14 cellular contexts compared by ENCODE assay signal in the genomic region with DNA sequence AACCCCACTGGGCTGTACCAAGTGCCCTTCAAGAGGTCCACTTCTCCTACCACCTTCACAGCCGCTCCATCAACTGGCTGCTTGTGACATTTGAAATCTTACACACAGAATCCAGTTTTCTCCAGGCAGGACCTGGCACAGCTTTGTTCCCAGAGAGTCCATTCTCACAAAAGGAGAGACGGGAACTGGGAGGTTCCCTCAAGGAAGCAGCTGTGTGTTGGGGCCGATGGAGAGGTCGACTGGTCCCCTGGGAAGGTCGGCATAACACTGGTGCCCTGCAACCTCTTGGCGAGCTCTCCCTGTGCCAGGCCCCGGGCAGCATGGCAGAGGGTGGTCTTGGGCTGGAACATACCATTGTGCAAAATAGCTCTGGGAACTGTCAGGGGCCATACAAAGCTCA. TPM values are rescaled to one million over a fixed set of nuclear protein-coding genes. Genes with fewer than 3 reads are reported as not detected.
DNase-seq lines count a peak whose midpoint lies in the region; ATAC-seq and TF ChIP-seq lines count a peak whose summit lies in the region.
"Had no signal": no experiment of that assay in that cellular context is flagged by ENCODE, and none has a peak within 500 bp of the region (broad histone marks: within the 10 kb centered on the region; RNA-seq: fewer than 3 reads in every experiment).

No MANE protein-coding gene starts in this region.

- WGBS in right cardiac atrium: 29% methylated on average over 7 of the region's 7 CpGs

- CTCF ChIA-PET in activated CD4-positive, alpha-beta T cell treated with anti-CD3 and anti-CD28 coated beads for 36 hours (lab: Charles Lee): interaction anchor here (0.8 kb wide), 1 partner anchor 30 kb away, joined by 3 read pairs; no protein-coding TSS in a partner anchor

- peaks cover 93% of the 10 kb centered on the region for H3K4me1 Mint-ChIP-seq in activated CD4-positive, alpha-beta T cell treated with anti-CD3 and anti-CD28 coated beads for 36 hours

- no peak for ATAC-seq in activated CD4-positive, alpha-beta T cell treated with anti-CD3 and anti-CD28 coated beads for 36 hours
- peak; percentile 5 to 68 for ATAC-seq in right cardiac atrium
- ATAC-seq in thoracic aorta (ENCODE audit: insufficient number of reproducible peaks, low FRiP score, low read depth): peak; percentile 21
- ATAC-seq in GM18517 (IDR thresholded peaks at IDR 0.05; ENCODE audit: unreplicated experiment): no peak
- ATAC-seq: HCT116 had no signal

- TF ChIP-seq CTCF in ascending aorta (IDR thresholded peaks at IDR 0.05) (no peak), thoracic aorta (IDR thresholded peaks at IDR 0.05) (no peak)

- no peak for DNase-seq in activated CD4-positive, alpha-beta T cell treated with anti-CD3 and anti-CD28 coated beads for 36 hours
- DNase-seq in activated CD4-positive, alpha-beta T cell treated with anti-CD3 and anti-CD28 coated beads for 4 hours: no peak
- DNase-seq in ascending aorta (ENCODE audit: low spot score in 2 of 2) (no peak), right cardiac atrium (peak in 2 of 3 donors; percentile 68 to 74), thoracic aorta (ENCODE audit: low spot score) (no peak), DMS 273 treated with DMSO at 0.1 percent for 48 hours (lab: John Stamatoyannopoulos, UW) (no peak), amygdala (lab: John Stamatoyannopoulos, UW) (no peak)
- DNase-seq: activated B cell treated with CpG ODN at 0.5 μM for 24 hours; central memory CD4-positive, alpha-beta T cell; NCI-H1105; NCI-H774 had no signal

- no peaks in the 10 kb centered on the region for H3K27me3 ChIP-seq in ascending aorta
- H3K27me3 ChIP-seq in right cardiac atrium (ENCODE audit: control insufficient read depth, insufficient read depth): no peaks in the 10 kb centered on the region
- no peaks in the 10 kb centered on the region for H3K27me3 ChIP-seq in thoracic aorta (replicated peaks; ENCODE audit: insufficient read depth)

- H3K4me3 Mint-ChIP-seq in activated CD4-positive, alpha-beta T cell treated with anti-CD3 and anti-CD28 coated beads for 36 hours: no peak overlapping the region
- H3K4me3 Mint-ChIP-seq: activated B cell treated with CpG ODN at 0.5 μM for 24 hours had no signal

- H3K4me1 ChIP-seq in ascending aorta: peaks cover 41 to 83% of the 10 kb centered on the region in 2 donors
- H3K4me1 ChIP-seq in right cardiac atrium (ENCODE audit: control insufficient read depth, insufficient read depth, low read length): peaks cover 57% of the 10 kb centered on the region
- peaks cover 72 to 94% of the 10 kb centered on the region in 2 donors for H3K4me1 ChIP-seq in thoracic aorta (ENCODE audit: control insufficient read depth in 1 of 2, low read depth in 2 of 2)

- H3K36me3 ChIP-seq in ascending aorta (no peaks in the 10 kb centered on the region), thoracic aorta (no peaks in the 10 kb centered on the region)

- H3K9me3 ChIP-seq in ascending aorta (no peaks in the 10 kb centered on the region), right cardiac atrium (ENCODE audit: control insufficient read depth, low read length) (no peaks in the 10 kb centered on the region), thoracic aorta (no peaks in the 10 kb centered on the region)

- intact Hi-C loops in activated CD4-positive, alpha-beta T cell treated with anti-CD3 and anti-CD28 coated beads for 36 hours (cut with DNase I, micrococcal nuclease): no loop called here
- intact Hi-C loops in ascending aorta (cut with DNase I) (loop anchor here (5.0 kb wide), 1 partner anchor 38 kb away; no protein-coding TSS in a partner anchor), right cardiac atrium (cut with DNase I) (no loop called here)

- H3K27ac Mint-ChIP-seq in activated CD4-positive, alpha-beta T cell treated with anti-CD3 and anti-CD28 coated beads for 36 hours: peak overlapping the region; percentile 60
- H3K27ac Mint-ChIP-seq: activated T-helper 2 cell treated with anti-CD3 and anti-CD28 coated beads, Interferon-gamma antibody, Interleukin-2, Interleukin-4, amounts not matched to agents 10 μg/mL and 5 μg/mL and 100 μg/mL, durations not matched to agents 14 hours and 24 hours and 36 hours had no signal

- POLR2A ChIA-PET in activated CD4-positive, alpha-beta T cell treated with anti-CD3 and anti-CD28 coated beads for 36 hours (lab: Charles Lee): interaction anchor here (1.0 kb wide), 1 partner anchor 343 kb away, joined by 3 read pairs; no protein-coding TSS in a partner anchor

- H3K27ac ChIP-seq in ascending aorta: peak overlapping the region; percentile 81 to 88
- peak overlapping the region; percentile 75 for H3K27ac ChIP-seq in right cardiac atrium (ENCODE audit: low read length)
- H3K27ac ChIP-seq in thoracic aorta: peak overlapping the region; percentile 65 to 77

- no peak overlapping the region for H3K4me3 ChIP-seq in ascending aorta
- H3K4me3 ChIP-seq in right cardiac atrium (ENCODE audit: low read length): no peak overlapping the region
- no peak overlapping the region for H3K4me3 ChIP-seq in thoracic aorta

- H3K9me3 Mint-ChIP-seq in activated CD4-positive, alpha-beta T cell treated with anti-CD3 and anti-CD28 coated beads for 36 hours (ENCODE audit: low read depth): no peaks in the 10 kb centered on the region
- H3K9me3 Mint-ChIP-seq: activated B cell treated with CpG ODN at 0.5 μM for 24 hours; activated T-helper 2 cell treated with anti-CD3 and anti-CD28 coated beads, Interferon-gamma antibody, Interleukin-2, Interleukin-4, amounts not matched to agents 10 μg/mL and 5 μg/mL and 100 μg/mL, durations not matched to agents 14 hours and 24 hours and 36 hours had no signal

- peaks cover 2% of the 10 kb centered on the region for H3K36me3 Mint-ChIP-seq in activated CD4-positive, alpha-beta T cell treated with anti-CD3 and anti-CD28 coated beads for 36 hours (ENCODE audit: low read depth)

- H3K27me3 Mint-ChIP-seq in activated CD4-positive, alpha-beta T cell treated with anti-CD3 and anti-CD28 coated beads for 36 hours: no peaks in the 10 kb centered on the region
- H3K27me3 Mint-ChIP-seq: activated B cell treated with CpG ODN at 0.5 μM for 24 hours had no signal

RNA-seq across cellular contexts. Expression of a gene that starts 21.5 kb away (rescaled TPM):
- 10 to 100 TPM; 20.2 to 21.4 TPM for total RNA-seq in activated CD4-positive, alpha-beta T cell treated with anti-CD3 and anti-CD28 coated beads for 36 hours
- 30.5 TPM for total RNA-seq in ascending aorta
- 10 to 100 TPM; 12.6 to 19.0 (median 14.0) TPM for total RNA-seq in right cardiac atrium
- 9.3 TPM for polyA plus RNA-seq in right cardiac atrium
- 10 to 100 TPM; 28.3 to 35.0 TPM for total RNA-seq in thoracic aorta

RNA-seq across cellular contexts. Expression of a gene that starts 43.0 kb away (rescaled TPM):
- total RNA-seq in activated CD4-positive, alpha-beta T cell treated with anti-CD3 and anti-CD28 coated beads for 36 hours: 100 to 1,000 TPM; 208 to 211 TPM
- 395 TPM for total RNA-seq in ascending aorta
- total RNA-seq in right cardiac atrium: 100 to 1,000 TPM; 204 to 236 (median 213) TPM
- polyA plus RNA-seq in right cardiac atrium: 285 TPM
- total RNA-seq in thoracic aorta: 100 to 1,000 TPM; 237 to 446 TPM

RNA-seq across cellular contexts. Expression of a gene that starts 57.3 kb away (rescaled TPM):
- 100 to 1,000 TPM; 121 to 170 TPM for total RNA-seq in activated CD4-positive, alpha-beta T cell treated with anti-CD3 and anti-CD28 coated beads for 36 hours
- total RNA-seq in ascending aorta (178 TPM), right cardiac atrium (10 to 100 TPM; 47.8 to 55.4 (median 52.2) TPM), thoracic aorta (100 to 1,000 TPM in 1 of 2 donors, 10 to 100 TPM in 1; 99.6 to 174 TPM)
- polyA plus RNA-seq in right cardiac atrium: 49.0 TPM

Comparison
In these comparisons a context has a peak if more than half of its experiments do, and no peak if none do; other contexts are left out.
1. ATAC-seq: peak in right cardiac atrium (2 of 2) and thoracic aorta (single experiment); none in activated CD4-positive, alpha-beta T cell treated with anti-CD3 and anti-CD28 coated beads for 36 hours (single experiment) and GM18517 (single experiment).
2. DNase-seq: peak in right cardiac atrium (2 of 3); none in activated CD4-positive, alpha-beta T cell treated with anti-CD3 and anti-CD28 coated beads for 36 hours (single experiment), activated CD4-positive, alpha-beta T cell treated with anti-CD3 and anti-CD28 coated beads for 4 hours (0 of 2), ascending aorta (0 of 2), thoracic aorta (single experiment), DMS 273 treated with DMSO at 0.1 percent for 48 hours (single experiment) and amygdala (0 of 56).
3. Peak in every context shown above with its lines, with median percentiles within 50 percentile points of each other: H3K27ac ChIP-seq.